In the genomic region with DNA sequence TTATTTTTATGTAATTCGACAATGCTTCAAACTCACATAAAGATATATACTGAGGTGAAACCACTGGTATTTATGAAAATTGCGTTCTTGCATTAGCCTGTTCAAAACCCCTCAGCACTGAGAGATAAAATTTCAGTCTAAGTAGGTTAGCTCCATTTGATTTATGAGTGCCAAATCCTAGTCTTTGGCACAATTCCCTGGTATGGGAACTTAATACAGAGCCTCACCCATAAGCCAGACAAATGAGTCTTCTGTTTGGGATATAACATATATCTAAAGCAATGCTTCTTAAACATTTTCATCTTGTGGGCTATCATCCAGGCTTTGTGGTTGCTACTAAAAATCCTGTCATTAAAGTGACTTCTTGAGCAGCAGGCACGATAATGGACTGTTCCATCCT, we compare ENCODE assay signal across 32 cellular contexts.
A peak's percentile ranks its signal among the peaks of the same experiment; 100 is the strongest.
DNase-seq lines count a peak whose midpoint lies in the region; ATAC-seq and TF ChIP-seq lines count a peak whose summit lies in the region.
"Had no signal": no experiment of that assay in that cellular context is flagged by ENCODE, and none has a peak within 500 bp of the region (broad histone marks: within the 10 kb centered on the region; RNA-seq: fewer than 3 reads in every experiment).

No MANE protein-coding gene starts in this region.

- H3K9me3 ChIP-seq in SK-N-SH = no peaks in the 10 kb centered on the region
- H3K9me3 ChIP-seq: ascending aorta, colonic mucosa, gastroesophageal sphincter, right lobe of liver had no signal

- H4K20me1 ChIP-seq in SK-N-SH (ENCODE audit: insufficient read depth) = no peaks in the 10 kb centered on the region

- TF ChIP-seq EP300 in SK-N-SH (IDR thresholded peaks at IDR 0.05; ENCODE audit: borderline replicate concordance in 1 of 2, low read depth in 1 of 2, low read length in 1 of 2) = no peak

- no peak for TF ChIP-seq RAD21 in SK-N-SH (IDR thresholded peaks at IDR 0.05; ENCODE audit: low read length)

- no peak for ATAC-seq in GM21737 (IDR thresholded peaks at IDR 0.05; ENCODE audit: unreplicated experiment)
- ATAC-seq: activated CD8-positive, alpha-beta memory T cell treated with anti-CD3 and anti-CD28 coated beads, Interleukin-2, amount 10 ng/mL, durations not matched to agents 7 days and 5 days; activated T-cell treated with anti-CD3 and anti-CD28 coated beads, Interleukin-2, amount 50 U/mL, for 4 hours; gastroesophageal sphincter; GM23338; K562; naive thymus-derived CD8-positive, alpha-beta T cell; right lobe of liver; stimulated activated effector memory CD8-positive, alpha-beta T cell treated with anti-CD3 and anti-CD28 coated beads, Interleukin-12 subunit alpha, Interleukin-12 subunit beta, amount 100 ng/mL, for 72 hours; WTC11 had no signal

- POLR2A ChIA-PET in SK-N-SH (lab: Yijun Ruan, JAX) = no interaction called here

- H2AFZ ChIP-seq in SK-N-SH (ENCODE audit: low read depth) = no peak overlapping the region
- H2AFZ ChIP-seq: GM23338 had no signal

- no peaks in the 10 kb centered on the region for H3F3A ChIP-seq in SK-N-SH (replicated peaks; ENCODE audit: insufficient read depth)

- H3K9ac ChIP-seq in SK-N-SH = no peak overlapping the region

- no peak overlapping the region for H3K4me3 ChIP-seq in SK-N-SH (ENCODE audit: low read depth in 2 of 2, low read length in 1 of 2)
- H3K4me3 ChIP-seq: ascending aorta, cardiac muscle cell, colonic mucosa, gastroesophageal sphincter, GM23338, K562, right lobe of liver had no signal

- WGBS in SK-N-SH (ENCODE audit: low lambda C conversion rate) = 75% methylated on average over 3 of the region's 3 CpGs

- no peaks in the 10 kb centered on the region for H3K79me2 ChIP-seq in SK-N-SH (ENCODE audit: insufficient read depth)

- H3K27me3 ChIP-seq in SK-N-SH (ENCODE audit: insufficient read depth) = no peaks in the 10 kb centered on the region
- H3K27me3 ChIP-seq: ascending aorta, cardiac muscle cell, colonic mucosa, gastroesophageal sphincter, right lobe of liver had no signal

- TF ChIP-seq CTCF in SK-N-SH (IDR thresholded peaks at IDR 0.05) = no peak

- H3K4me1 ChIP-seq in SK-N-SH (ENCODE audit: control insufficient read depth in 1 of 2, insufficient read depth in 2 of 2, low read depth in 1 of 2, low read length in 1 of 2) = peaks cover 0 to 3% of the 10 kb centered on the region in 2 experiments; a peak in 2 of 4 replicates
- H3K4me1 ChIP-seq: ascending aorta, colonic mucosa, right lobe of liver had no signal

- no peak overlapping the region for H3K4me2 ChIP-seq in SK-N-SH
- H3K4me2 ChIP-seq: GM23338 had no signal

- CTCF ChIA-PET in SK-N-SH (lab: Yijun Ruan, JAX) = interaction anchor here (1.7 to 1.8 kb wide), 2 partner anchors 14 to 559 kb away, joined by 6 read pairs; no protein-coding TSS in a partner anchor

- no peaks in the 10 kb centered on the region for H3K36me3 ChIP-seq in SK-N-SH (replicated peaks in 1 of 2; ENCODE audit: control insufficient read depth in 1 of 2, insufficient read depth in 2 of 2, low read length in 1 of 2)
- H3K36me3 ChIP-seq: ascending aorta, cardiac muscle cell, colonic mucosa, gastroesophageal sphincter, right lobe of liver had no signal

- peak; percentile 29 for DNase-seq in DMS 273 (lab: John Stamatoyannopoulos, UW; ENCODE audit: unreplicated experiment)
- no peak for DNase-seq in DMS 273 treated with DMSO at 0.1 percent for 48 hours (lab: John Stamatoyannopoulos, UW)
- DNase-seq in SK-N-SH = no peak
- DNase-seq in fibroblast of the conjunctiva (ENCODE audit: low read depth) = peak; percentile 46
- no peak for DNase-seq in NCI-H146 treated with DMSO at 0.1 percent for 48 hours (lab: John Stamatoyannopoulos, UW; ENCODE audit: unreplicated experiment)
- no peak for DNase-seq in NCI-H1694 treated with DMSO at 0.1 percent for 48 hours (lab: John Stamatoyannopoulos, UW)
- DNase-seq in EL = no peak
- DNase-seq: activated CD8-positive, alpha-beta memory T cell treated with anti-CD3 and anti-CD28 coated beads, Interleukin-2, amount 10 ng/mL, durations not matched to agents 7 days and 5 days; activated gamma-delta T cell; activated naive CD8-positive, alpha-beta T cell treated with anti-CD3 and anti-CD28 coated beads, Interleukin-2, amount 10 ng/mL, durations not matched to agents 7 days and 5 days; activated T-cell treated with anti-CD3 and anti-CD28 coated beads, Interleukin-2, amount 50 U/mL, for 4 hours; Calu3; colonic mucosa; effector CD8-positive, alpha-beta T cell; HFFc6; naive thymus-derived CD8-positive, alpha-beta T cell; NCI-H1092; NCI-H187; NCI-H526; right lobe of liver; stimulated activated CD4-positive, alpha-beta T cell treated with anti-CD3 and anti-CD28 coated beads, Interleukin-4, amount 100 ng/mL, for 4 hours; trophoblast cell had no signal

- no peak overlapping the region for H3K27ac ChIP-seq in SK-N-SH (ENCODE audit: low read depth in 2 of 2, low read length in 1 of 2)
- H3K27ac ChIP-seq: 22Rv1, ascending aorta, cardiac muscle cell, colonic mucosa, gastroesophageal sphincter, right lobe of liver, RWPE1 had no signal

- H3K9me2 ChIP-seq in SK-N-SH = no peaks in the 10 kb centered on the region

TF ChIP-seq in SK-N-SH, 30 proteins besides CTCF, POLR2A, EP300 and RAD21:
- peak; percentile 51; the same call in 1 of the 2 replicates for TF ChIP-seq NFIC (IDR thresholded peaks at IDR 0.05; ENCODE audit: borderline replicate concordance)
- TF ChIP-seq, protein P1, sequence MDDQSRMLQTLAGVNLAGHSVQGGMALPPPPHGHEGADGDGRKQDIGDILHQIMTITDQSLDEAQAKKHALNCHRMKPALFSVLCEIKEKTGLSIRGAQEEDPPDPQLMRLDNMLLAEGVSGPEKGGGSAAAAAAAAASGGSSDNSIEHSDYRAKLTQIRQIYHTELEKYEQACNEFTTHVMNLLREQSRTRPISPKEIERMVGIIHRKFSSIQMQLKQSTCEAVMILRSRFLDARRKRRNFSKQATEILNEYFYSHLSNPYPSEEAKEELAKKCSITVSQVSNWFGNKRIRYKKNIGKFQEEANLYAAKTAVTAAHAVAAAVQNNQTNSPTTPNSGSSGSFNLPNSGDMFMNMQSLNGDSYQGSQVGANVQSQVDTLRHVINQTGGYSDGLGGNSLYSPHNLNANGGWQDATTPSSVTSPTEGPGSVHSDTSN (IDR thresholded peaks at IDR 0.05) = peak; percentile 74
- TF ChIP-seq, protein P2, sequence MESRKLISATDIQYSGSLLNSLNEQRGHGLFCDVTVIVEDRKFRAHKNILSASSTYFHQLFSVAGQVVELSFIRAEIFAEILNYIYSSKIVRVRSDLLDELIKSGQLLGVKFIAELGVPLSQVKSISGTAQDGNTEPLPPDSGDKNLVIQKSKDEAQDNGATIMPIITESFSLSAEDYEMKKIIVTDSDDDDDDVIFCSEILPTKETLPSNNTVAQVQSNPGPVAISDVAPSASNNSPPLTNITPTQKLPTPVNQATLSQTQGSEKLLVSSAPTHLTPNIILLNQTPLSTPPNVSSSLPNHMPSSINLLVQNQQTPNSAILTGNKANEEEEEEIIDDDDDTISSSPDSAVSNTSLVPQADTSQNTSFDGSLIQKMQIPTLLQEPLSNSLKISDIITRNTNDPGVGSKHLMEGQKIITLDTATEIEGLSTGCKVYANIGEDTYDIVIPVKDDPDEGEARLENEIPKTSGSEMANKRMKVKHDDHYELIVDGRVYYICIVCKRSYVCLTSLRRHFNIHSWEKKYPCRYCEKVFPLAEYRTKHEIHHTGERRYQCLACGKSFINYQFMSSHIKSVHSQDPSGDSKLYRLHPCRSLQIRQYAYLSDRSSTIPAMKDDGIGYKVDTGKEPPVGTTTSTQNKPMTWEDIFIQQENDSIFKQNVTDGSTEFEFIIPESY (IDR thresholded peaks at IDR 0.05; ENCODE audit: borderline replicate concordance, low read depth) = no peak
- TF ChIP-seq TCF12 (IDR thresholded peaks at IDR 0.05) = peak; percentile 48; the same call in 1 of the 2 replicates

Comparison
In these comparisons a context has a peak if more than half of its experiments do, and no peak if none do; other contexts are left out.
1. DNase-seq: peak in DMS 273 (single experiment) and fibroblast of the conjunctiva (single experiment); none in DMS 273 treated with DMSO at 0.1 percent for 48 hours (single experiment), SK-N-SH (single experiment), NCI-H146 treated with DMSO at 0.1 percent for 48 hours (single experiment), NCI-H1694 treated with DMSO at 0.1 percent for 48 hours (single experiment) and EL (single experiment).